In the genomic region with DNA sequence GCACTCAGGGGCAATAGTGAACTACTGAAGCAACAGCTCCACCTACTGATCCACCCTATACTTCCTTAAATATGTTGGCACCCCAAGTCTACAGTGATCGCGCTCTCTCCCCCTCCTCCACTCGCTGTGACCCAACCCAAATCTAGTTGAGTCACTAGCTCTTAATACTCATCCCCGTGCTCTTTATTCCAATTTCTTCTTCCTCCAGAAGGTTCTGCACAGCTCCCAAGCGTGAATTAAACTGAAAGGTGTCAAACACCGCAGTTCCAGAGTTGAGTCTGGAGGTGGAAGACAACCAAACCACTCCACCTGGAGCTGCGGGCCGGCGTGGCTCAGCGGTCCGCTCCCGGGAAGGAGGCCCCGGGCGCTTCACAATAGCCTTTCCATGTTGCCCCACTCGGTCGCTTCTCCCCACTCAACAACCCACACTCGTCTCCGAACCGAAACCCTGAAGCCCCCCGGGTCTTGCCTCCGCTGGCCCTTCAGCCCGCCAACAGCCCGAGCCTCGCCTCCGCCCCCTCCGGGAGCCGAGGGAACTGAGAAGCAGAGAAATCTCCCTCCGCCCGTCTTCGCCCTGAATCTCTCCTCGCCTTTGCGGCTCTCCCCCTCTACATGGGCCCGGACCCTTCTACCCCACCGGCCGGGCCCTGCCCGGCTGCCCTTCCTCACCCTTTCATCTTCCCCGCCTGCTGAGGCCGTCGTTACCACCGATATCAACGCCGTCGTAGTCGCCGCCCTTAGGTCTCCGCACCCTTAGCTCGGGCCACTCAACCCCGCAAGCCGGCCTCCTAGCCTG, we compare ENCODE assay signal across 8 cellular contexts. TPM values are rescaled to one million over a fixed set of nuclear protein-coding genes. Genes with fewer than 3 reads are reported as not detected.
A peak's percentile ranks its signal among the peaks of the same experiment; 100 is the strongest.
DNase-seq lines count a peak whose midpoint lies in the region; ATAC-seq, FAIRE-seq and TF ChIP-seq lines count a peak whose summit lies in the region.

No MANE protein-coding gene starts in this region.

- peaks cover 0 to 17% of the 10 kb centered on the region in 2 donors for H3K4me1 ChIP-seq in breast epithelium
- peaks cover 39 to 81% (median 76%) of the 10 kb centered on the region in 6 donors for H3K4me1 ChIP-seq in spleen

- H3K27me3 ChIP-seq in breast epithelium, result no peaks in the 10 kb centered on the region
- H3K27me3 ChIP-seq in spleen (replicated peaks in 1 of 7), result no peaks in the 10 kb centered on the region

- H3K9me3 ChIP-seq in breast epithelium, result no peaks in the 10 kb centered on the region
- H3K9me3 ChIP-seq in spleen, result no peaks in the 10 kb centered on the region

- WGBS in spleen, 5 donors, result 0 to 1% (median 0%) methylated on average over 48 to 49 of the region's 49 CpGs

- peak; percentile 84 for FAIRE-seq in A204.1 (lab: Jason Lieb, UNC)

- ATAC-seq in GM18867 (IDR thresholded peaks at IDR 0.05; ENCODE audit: unreplicated experiment) (peak; percentile 52), HG03139 (IDR thresholded peaks at IDR 0.05; ENCODE audit: unreplicated experiment) (peak; percentile 49)

- TF ChIP-seq CTCF in VCaP (conservative IDR thresholded peaks at IDR 0.05) (peak; percentile 76), breast epithelium (IDR thresholded peaks at IDR 0.05) (peak; percentile 26 to 68 (median 57)), spleen (IDR thresholded peaks at IDR 0.05 in 8 of 11, conservative IDR thresholded peaks at IDR 0.05 in 3 of 11) (peak; percentile 39 to 86 (median 76))

- no peak for TF ChIP-seq POLR2A in breast epithelium (IDR thresholded peaks at IDR 0.05)
- TF ChIP-seq POLR2A in spleen (IDR thresholded peaks at IDR 0.05), result no peak

- intact Hi-C loops in breast epithelium (cut with DNase I; ENCODE audit: low total_unique reads), result loop anchor here (5.0 kb wide), 1 partner anchor 1178 kb away; no protein-coding TSS in a partner anchor
- intact Hi-C loops in spleen (cut with DNase I; ENCODE audit: low total_unique reads), result loop anchor here (10.0 kb wide), 1 partner anchor 89 kb away; a partner anchor contains a TSS

- DNase-seq in NCI-H2196 (lab: John Stamatoyannopoulos, UW; ENCODE audit: unreplicated experiment), result peak; percentile 76
- DNase-seq in breast epithelium (ENCODE audit: low spot score in 2 of 2), result peak; percentile 56 to 78
- DNase-seq in iPS-NIHi11 (ENCODE audit: low spot score), result peak; percentile 82
- DNase-seq in spleen, result peak; percentile 94

- H3K27ac ChIP-seq in VCaP (peak overlapping the region; percentile 98), breast epithelium (peak overlapping the region; percentile 97 to 99), spleen (peak overlapping the region; percentile 93 to 99 (median 98))

- H3K4me3 ChIP-seq in breast epithelium (peak overlapping the region; percentile 76 to 96 (median 94)), spleen (peak overlapping the region; percentile 63 to 89 (median 77))

- no peaks in the 10 kb centered on the region for H3K36me3 ChIP-seq in breast epithelium
- no peaks in the 10 kb centered on the region for H3K36me3 ChIP-seq in spleen

RNA-seq across cellular contexts. Expression of a gene that starts 0.6 kb away (rescaled TPM):
- 100 to 1,000 TPM in 2 of 3 donors, 10 to 100 TPM in 1; 98.0 to 140 (median 140) TPM for total RNA-seq in breast epithelium
- total RNA-seq in spleen, result 100 to 1,000 TPM in 1 of 7 donors, 10 to 100 TPM in 6; 61.9 to 100 (median 79.4) TPM
- polyA plus RNA-seq in spleen, result 10 to 100 TPM; 24.4 to 37.7 (median 33.9) TPM

RNA-seq across cellular contexts. Expression of a gene that starts 1.4 kb away (rescaled TPM):
- 10 to 100 TPM; 44.6 to 68.5 (median 48.6) TPM for total RNA-seq in breast epithelium
- 100 to 1,000 TPM in 1 of 7 donors, 10 to 100 TPM in 6; 69.9 to 109 (median 92.7) TPM for total RNA-seq in spleen
- 10 to 100 TPM; 13.3 to 26.0 (median 16.9) TPM for polyA plus RNA-seq in spleen

RNA-seq across cellular contexts. Expression of a gene that starts 49.0 kb away (rescaled TPM):
- total RNA-seq in breast epithelium (10 to 100 TPM; 19.7 to 38.9 (median 28.5) TPM), spleen (10 to 100 TPM; 23.9 to 36.0 (median 28.4) TPM)
- polyA plus RNA-seq in spleen, result 1 to 10 TPM; 5.5 to 8.2 (median 7.0) TPM

Comparison
In these comparisons a context has a peak if more than half of its experiments do, and no peak if none do; other contexts are left out.
1. Peak in every context shown above with its lines: DNase-seq, ATAC-seq, H3K4me3 ChIP-seq and H3K27ac ChIP-seq.